9 cellular contexts compared by ENCODE assay signal in genomic region chr2:71460595-71461303, GRCh38. TPM values are rescaled to one million over a fixed set of nuclear protein-coding genes. Genes with fewer than 3 reads are reported as not detected.
DNase-seq lines count a peak whose midpoint lies in the region; FAIRE-seq and TF ChIP-seq lines count a peak whose summit lies in the region.
"Had no signal": no experiment of that assay in that cellular context is flagged by ENCODE, and none has a peak within 500 bp of the region (broad histone marks: within the 10 kb centered on the region; RNA-seq: fewer than 3 reads in every experiment).

No MANE protein-coding gene starts in this region.

- FAIRE-seq in endothelial cell of umbilical vein (lab: Jason Lieb, UNC) = peak; percentile 91

- no TSS peak for BruUV-seq in endothelial cell of umbilical vein (replicated peaks; lab: Mats Ljungman, UMichigan)

- H3K9me2 ChIP-seq in Loucy (replicated peaks; ENCODE audit: low read depth, low read length) = no peaks in the 10 kb centered on the region

- no peaks in the 10 kb centered on the region for H3K9me1 ChIP-seq in endothelial cell of umbilical vein (replicated peaks; ENCODE audit: control insufficient read depth, extremely low read depth, insufficient read depth, low read length)

- no peaks in the 10 kb centered on the region for H3K9me3 Mint-ChIP-seq in nephron
- H3K9me3 Mint-ChIP-seq: central memory CD8-positive, alpha-beta T cell had no signal

- H3K27ac Mint-ChIP-seq in nephron = no peak overlapping the region

- H3K4me3 Mint-ChIP-seq in nephron = no peak overlapping the region
- H3K4me3 Mint-ChIP-seq: central memory CD8-positive, alpha-beta T cell had no signal

- H3K9me3 ChIP-seq in Loucy (ENCODE audit: insufficient read depth, low read depth, low read length) = peaks cover 6% of the 10 kb centered on the region; the same call in 1 of the 2 replicates
- H3K9me3 ChIP-seq in endothelial cell of umbilical vein (replicated peaks; ENCODE audit: control insufficient read depth, insufficient read depth, low read length) = no peaks in the 10 kb centered on the region

- peaks cover 19% of the 10 kb centered on the region for H3K27me3 Mint-ChIP-seq in nephron (ENCODE audit: low read depth)

- TF ChIP-seq POLR2A in endothelial cell of umbilical vein (IDR thresholded peaks at IDR 0.05; ENCODE audit: low read depth, low read length) = no peak

- intact Hi-C loops in endothelial cell of umbilical vein (cut with micrococcal nuclease) = loop anchor here (1.0 kb wide), 2 partner anchors 44 to 50 kb away; no protein-coding TSS in a partner anchor

- H3K4me1 ChIP-seq in Loucy (ENCODE audit: insufficient read depth, low read length, poor library complexity, severe bottlenecking) = peaks cover 19% of the 10 kb centered on the region
- peaks cover 55% of the 10 kb centered on the region for H3K4me1 ChIP-seq in endothelial cell of umbilical vein (ENCODE audit: control insufficient read depth, extremely low read depth, insufficient read depth, low read length)

- POLR2A ChIA-PET in endothelial cell of umbilical vein (lab: Charles Lee) = interaction anchor here (0.6 to 1.5 kb wide), 4 partner anchors 21 to 52 kb away, joined by 3 to 7 read pairs (median 3); no protein-coding TSS in a partner anchor

- H3K4me3 ChIP-seq in Loucy (ENCODE audit: low read length, poor library complexity, severe bottlenecking) (no peak overlapping the region), endothelial cell of umbilical vein (replicated peaks in 1 of 3; ENCODE audit: insufficient read depth in 1 of 3, low read depth in 1 of 3, low read length in 3 of 3) (no peak overlapping the region), coronary artery (no peak overlapping the region)

- H3K4me2 ChIP-seq in Loucy (ENCODE audit: low read depth, low read length, poor library complexity, severe bottlenecking) (no peak overlapping the region), endothelial cell of umbilical vein (ENCODE audit: insufficient read depth, low read length) (no peak overlapping the region)

- DNase-seq in EH (ENCODE audit: low read depth) (peak; percentile 45), endothelial cell of umbilical vein (ENCODE audit: low read depth, low spot score) (peak; percentile 72), middle frontal gyrus (ENCODE audit: extremely low spot score, low spot score) (no peak), coronary artery (ENCODE audit: low spot score) (no peak), SHP77 treated with DMSO at 0.1 percent for 48 hours (lab: John Stamatoyannopoulos, UW) (no peak), GM19238 (ENCODE audit: insufficient read length, low spot score) (no peak)

- H3F3A ChIP-seq in Loucy (ENCODE audit: low read depth) = no peaks in the 10 kb centered on the region

- dilution Hi-C loops in endothelial cell of umbilical vein (cut with MboI; ENCODE audit: extremely low pct_ligation_motif_present, low sequenced_read_pairs) = no loop called here

- no peaks in the 10 kb centered on the region for H3K79me2 ChIP-seq in Loucy (ENCODE audit: insufficient read depth, low read length)
- H3K79me2 ChIP-seq in endothelial cell of umbilical vein (ENCODE audit: control insufficient read depth, insufficient read depth, low read length) = no peaks in the 10 kb centered on the region

- TF ChIP-seq CTCF in Loucy (conservative IDR thresholded peaks at IDR 0.05; ENCODE audit: low read length) (peak; percentile 70), endothelial cell of umbilical vein (IDR thresholded peaks at IDR 0.05; ENCODE audit: extremely low read depth in 1 of 2, insufficient read depth in 1 of 2, low read depth in 1 of 2, low read length in 2 of 2) (peak; percentile 55 to 72), nephron (IDR thresholded peaks at IDR 0.05; ENCODE audit: unreplicated experiment in 3 of 3) (peak in 2 of 3 experiments; percentile 42 to 57), coronary artery (IDR thresholded peaks at IDR 0.05) (no peak)

- peaks cover 32% of the 10 kb centered on the region for H3K4me1 Mint-ChIP-seq in nephron

- H3K27ac ChIP-seq in endothelial cell of umbilical vein (ENCODE audit: insufficient read depth, low read depth, low read length) (peak overlapping the region; percentile 36), coronary artery (no peak overlapping the region)

- H3K27me3 ChIP-seq in Loucy (ENCODE audit: insufficient read depth, low read length, poor library complexity, severe bottlenecking) = no peaks in the 10 kb centered on the region
- no peaks in the 10 kb centered on the region for H3K27me3 ChIP-seq in endothelial cell of umbilical vein (ENCODE audit: control insufficient read depth in 2 of 2, insufficient read depth in 2 of 2, low read length in 2 of 2)

- H3K9ac ChIP-seq in Loucy (ENCODE audit: low read depth, low read length, poor library complexity, severe bottlenecking) = no peak overlapping the region
- H3K9ac ChIP-seq in endothelial cell of umbilical vein (replicated peaks; ENCODE audit: extremely low read depth, insufficient read depth, low read length) = no peak overlapping the region

- H3K36me3 Mint-ChIP-seq in nephron (ENCODE audit: low read depth) = no peaks in the 10 kb centered on the region

- H3K36me3 ChIP-seq in Loucy (ENCODE audit: insufficient read depth, low read length) = no peaks in the 10 kb centered on the region
- H3K36me3 ChIP-seq in endothelial cell of umbilical vein (ENCODE audit: control insufficient read depth in 2 of 2, extremely low read depth in 1 of 2, insufficient read depth in 2 of 2, low read length in 2 of 2) = no peaks in the 10 kb centered on the region

- H4K20me1 ChIP-seq in Loucy (ENCODE audit: insufficient read depth, low read length, poor library complexity, severe bottlenecking) (no peaks in the 10 kb centered on the region), endothelial cell of umbilical vein (replicated peaks; ENCODE audit: control insufficient read depth, extremely low read depth, insufficient read depth, low read length) (no peaks in the 10 kb centered on the region)

- CTCF ChIA-PET in endothelial cell of umbilical vein (lab: Charles Lee) = interaction anchor here (0.6 to 19.5 kb wide), 39 partner anchors 9 to 201 kb away, joined by 3 to 670 read pairs (median 5); partner anchors contain the start of genes DYSF and ZNF638

- no peak overlapping the region for H2AFZ ChIP-seq in Loucy (ENCODE audit: low read length)
- H2AFZ ChIP-seq in endothelial cell of umbilical vein (ENCODE audit: low read depth, low read length) = peak overlapping the region; percentile 32

TF ChIP-seq in endothelial cell of umbilical vein, 7 proteins besides CTCF, POLR2A, EP300 and RAD21:
- no peak for TF ChIP-seq POLR2AphosphoS5 (IDR thresholded peaks at IDR 0.05; ENCODE audit: insufficient read depth, low read depth, low read length)
- TF ChIP-seq JUN (IDR thresholded peaks at IDR 0.05; ENCODE audit: borderline replicate concordance, insufficient read depth, insufficient read length, low read depth) = no peak
- TF ChIP-seq GATA2 (IDR thresholded peaks at IDR 0.05; ENCODE audit: insufficient read depth, insufficient read length, low read depth, low read length) = peak; percentile 81

RNA-seq across cellular contexts. Expression of gene DYSF, which starts 7.4 kb away (rescaled TPM):
- 134 and 152 TPM in 2 replicates for total RNA-seq in endothelial cell of umbilical vein
- polyA plus RNA-seq in endothelial cell of umbilical vein = 50.9 and 53.5 TPM in 2 replicates
- 49.0 and 50.6 TPM in 2 replicates for polyA plus RNA-seq in endothelial cell of umbilical vein (2011; cell fraction: cytosol; rRNA removed)
- polyA plus RNA-seq in endothelial cell of umbilical vein (2011; cell fraction: nucleus; rRNA removed) = 84.1 and 102 TPM in 2 replicates
- 29.9 and 46.0 TPM in 2 replicates for polyA plus RNA-seq in endothelial cell of umbilical vein (2012)
- 111 and 117 TPM in 2 replicates for polyA minus RNA-seq in endothelial cell of umbilical vein
- polyA minus RNA-seq in endothelial cell of umbilical vein (2011; cell fraction: cytosol; rRNA and poly(A)+ RNA removed) = 0.72 TPM
- polyA minus RNA-seq in endothelial cell of umbilical vein (2011; cell fraction: nucleus; rRNA and poly(A)+ RNA removed) = 62.9 and 88.7 TPM in 2 replicates

Comparison
In these comparisons a context has a peak if more than half of its experiments do, and no peak if none do; other contexts are left out.
1. DNase-seq: peak in EH (single experiment) and endothelial cell of umbilical vein (single experiment); none in middle frontal gyrus (single experiment), coronary artery (single experiment), SHP77 treated with DMSO at 0.1 percent for 48 hours (single experiment) and GM19238 (single experiment).